ENCODE assay signal across 29 cellular contexts in the genomic region with DNA sequence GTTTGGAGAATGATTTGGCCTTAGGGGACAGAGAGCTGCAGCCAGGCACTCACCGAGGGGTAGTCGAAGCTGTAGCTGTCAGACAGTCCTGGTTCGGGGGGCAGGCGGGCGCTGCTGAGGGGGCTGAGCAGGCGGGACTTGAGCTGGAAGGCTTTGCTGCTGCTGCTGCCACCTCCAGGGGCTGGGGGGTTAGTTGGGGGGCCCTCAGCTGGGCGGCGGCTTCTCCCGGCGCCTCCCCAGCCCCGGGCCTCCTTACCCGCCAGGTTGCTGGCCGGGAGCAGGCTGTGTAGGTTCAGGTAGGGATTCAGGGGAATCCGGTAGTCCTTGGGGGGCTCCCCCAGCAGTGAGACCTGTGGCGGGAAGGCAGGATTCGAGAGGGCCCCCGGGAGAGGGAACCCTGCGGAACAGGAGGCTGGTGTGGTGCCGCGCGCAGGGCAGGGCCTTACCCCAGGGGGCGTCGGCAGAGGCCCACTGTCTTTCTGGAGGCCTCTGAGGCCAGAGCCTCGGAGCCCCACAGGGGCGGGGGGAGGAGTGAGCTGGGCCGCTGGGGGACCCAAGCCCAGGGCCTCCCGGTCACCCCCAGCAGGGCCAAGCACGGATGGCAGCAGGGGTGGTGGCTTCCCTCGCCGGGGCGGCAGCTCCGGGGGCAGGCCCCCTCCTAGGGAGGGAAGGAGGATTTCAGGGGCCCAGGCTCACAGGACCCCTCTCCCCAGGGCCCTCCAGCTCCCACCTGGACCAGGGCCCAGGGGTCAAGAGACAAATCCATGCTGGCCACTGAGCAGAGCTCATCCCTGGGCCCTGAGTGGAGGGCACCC. TPM values are rescaled to one million over a fixed set of nuclear protein-coding genes. Genes with fewer than 3 reads are reported as not detected.
"Had no signal": no experiment of that assay in that cellular context is flagged by ENCODE, and none has a peak within 500 bp of the region (broad histone marks: within the 10 kb centered on the region; RNA-seq: fewer than 3 reads in every experiment).

No MANE protein-coding gene starts in this region.

- H3K4me1 ChIP-seq: foreskin keratinocyte, psoas muscle had no signal

- H3K27me3 Mint-ChIP-seq: activated CD4-positive, alpha-beta memory T cell treated with anti-CD3 and anti-CD28 coated beads for 36 hours; activated naive CD4-positive, alpha-beta T cell treated with anti-CD3 and anti-CD28 coated beads, Interleukin-2, amount 10 ng/mL, durations not matched to agents 7 days and 5 days; activated naive CD8-positive, alpha-beta T cell treated with anti-CD3 and anti-CD28 coated beads, Interleukin-2, amount 10 ng/mL, durations not matched to agents 7 days and 5 days; brain; naive B cell had no signal

- H3K4me2 ChIP-seq: smooth muscle cell had no signal

- H3K4me3 Mint-ChIP-seq: activated CD4-positive, alpha-beta memory T cell treated with anti-CD3 and anti-CD28 coated beads for 36 hours; activated naive CD4-positive, alpha-beta T cell treated with anti-CD3 and anti-CD28 coated beads, Interleukin-2, amount 10 ng/mL, durations not matched to agents 7 days and 5 days; activated naive CD8-positive, alpha-beta T cell treated with anti-CD3 and anti-CD28 coated beads, Interleukin-2, amount 10 ng/mL, durations not matched to agents 7 days and 5 days; brain; T-helper 1 cell treated with Interleukin-12 subunit alpha and Interleukin-12 subunit beta and Interleukin-4 antibody, amounts not matched to agents 30 μg/mL and 1 μg/mL, for 36 hours had no signal

- H2AFZ ChIP-seq: parathyroid adenoma had no signal

- DNase-seq: activated CD4-positive, alpha-beta memory T cell treated with anti-CD3 and anti-CD28 coated beads for 36 hours; activated CD4-positive, alpha-beta T cell treated with anti-CD3 and anti-CD28 coated beads for 48 hours; activated CD8-positive, alpha-beta memory T cell treated with anti-CD3 and anti-CD28 coated beads, Interleukin-2, amount 50 U/mL, for 4 hours; activated gamma-delta T cell; activated naive CD4-positive, alpha-beta T cell treated with anti-CD3 and anti-CD28 coated beads, Interleukin-2, amount 10 ng/mL, durations not matched to agents 7 days and 5 days; activated naive CD8-positive, alpha-beta T cell treated with anti-CD3 and anti-CD28 coated beads, Interleukin-2, amount 10 ng/mL, durations not matched to agents 7 days and 5 days; activated T-cell treated with anti-CD3 and anti-CD28 coated beads, Interleukin-2, amount 50 U/mL, for 1 hour; caudate nucleus; effector CD4-positive, alpha-beta T cell; foreskin keratinocyte; heart right ventricle; left lung; lower lobe of right lung; naive B cell; nucleus accumbens; psoas muscle; sigmoid colon; stimulated activated CD4-positive, alpha-beta T cell treated with anti-CD3 and anti-CD28 coated beads, Interleukin-1b, Interleukin-23, amount 100 ng/mL, for 48 hours; stimulated activated naive CD4-positive, alpha-beta T cell; T1000; testis; trophoblast cell; WERI-Rb-1 had no signal

- H3K27ac ChIP-seq: ascending aorta, esophagus muscularis mucosa, foreskin keratinocyte, heart right ventricle, left lung, lower lobe of right lung, parathyroid adenoma, psoas muscle, sigmoid colon, testis, WERI-Rb-1 had no signal

- H3K9ac ChIP-seq: parathyroid adenoma had no signal

- H3K4me3 ChIP-seq: ascending aorta, esophagus muscularis mucosa, heart right ventricle, left lung, lower lobe of right lung, psoas muscle, sigmoid colon, smooth muscle cell, testis had no signal

- H3K9me3 ChIP-seq: ascending aorta, esophagus muscularis mucosa, heart right ventricle, left lung, lower lobe of right lung, psoas muscle, sigmoid colon, testis had no signal

- H3K27ac Mint-ChIP-seq: activated CD4-positive, alpha-beta memory T cell treated with anti-CD3 and anti-CD28 coated beads for 36 hours; activated naive CD4-positive, alpha-beta T cell treated with anti-CD3 and anti-CD28 coated beads, Interleukin-2, amount 10 ng/mL, durations not matched to agents 7 days and 5 days; T-helper 1 cell treated with Interleukin-12 subunit alpha and Interleukin-12 subunit beta and Interleukin-4 antibody, amounts not matched to agents 30 μg/mL and 1 μg/mL, for 36 hours had no signal

- H3K27me3 ChIP-seq: ascending aorta, esophagus muscularis mucosa, foreskin keratinocyte, heart right ventricle, left lung, sigmoid colon, testis had no signal

- ATAC-seq: foreskin keratinocyte, left lung, lower lobe of right lung, psoas muscle had no signal

RNA-seq across cellular contexts. Expression of a gene that starts 11.2 kb away (rescaled TPM):
- total RNA-seq: ascending aorta had no signal
